Comparison of ENCODE assay signal across 9 cellular contexts in genomic region chr7:128398016-128398840, GRCh38. TPM values are rescaled to one million over a fixed set of nuclear protein-coding genes. Genes with fewer than 3 reads are reported as not detected.
DNase-seq lines count a peak whose midpoint lies in the region; ATAC-seq and TF ChIP-seq lines count a peak whose summit lies in the region.
"Had no signal": no experiment of that assay in that cellular context is flagged by ENCODE, and none has a peak within 500 bp of the region (broad histone marks: within the 10 kb centered on the region; RNA-seq: fewer than 3 reads in every experiment).

No MANE protein-coding gene starts in this region.

- no peak for TF ChIP-seq EP300 in SK-N-SH (IDR thresholded peaks at IDR 0.05; ENCODE audit: borderline replicate concordance in 1 of 2, low read depth in 1 of 2, low read length in 1 of 2)

- H3K9me2 ChIP-seq in SK-N-SH: no peaks in the 10 kb centered on the region

- H3K27me3 ChIP-seq in DND-41 (ENCODE audit: insufficient read depth, low read length, poor library complexity): no peaks in the 10 kb centered on the region
- H3K27me3 ChIP-seq in SK-N-SH (ENCODE audit: insufficient read depth): no peaks in the 10 kb centered on the region
- H3K27me3 ChIP-seq in lower lobe of right lung (ENCODE audit: low read depth): no peaks in the 10 kb centered on the region
- H3K27me3 ChIP-seq in thyroid gland: no peaks in the 10 kb centered on the region

- DNase-seq in DND-41 (peak; percentile 55), HEK293T (ENCODE audit: extremely low spot score) (peak; percentile 70), SK-N-SH (peak; percentile 90), dedifferentiated amniotic fluid mesenchymal stem cell (ENCODE audit: extremely low spot score) (peak; percentile 37), lower lobe of right lung (no peak), thyroid gland (peak; percentile 50 to 54)

- peak; percentile 90 for TF ChIP-seq RAD21 in SK-N-SH (IDR thresholded peaks at IDR 0.05; ENCODE audit: low read length)

- H3K27ac ChIP-seq in DND-41 (ENCODE audit: low read length) (no peak overlapping the region), SK-N-SH (ENCODE audit: low read depth in 2 of 2, low read length in 1 of 2) (no peak overlapping the region), lower lobe of right lung (no peak overlapping the region), thyroid gland (no peak overlapping the region)

- H3K4me1 ChIP-seq in DND-41 (ENCODE audit: insufficient read depth, low read length) (no peaks in the 10 kb centered on the region), SK-N-SH (ENCODE audit: control insufficient read depth in 1 of 2, insufficient read depth in 2 of 2, low read depth in 1 of 2, low read length in 1 of 2) (no peaks in the 10 kb centered on the region), lower lobe of right lung (no peaks in the 10 kb centered on the region), thyroid gland (no peaks in the 10 kb centered on the region)

- H3K36me3 ChIP-seq in DND-41 (ENCODE audit: insufficient read depth, low read length) (peaks cover 23% of the 10 kb centered on the region), SK-N-SH (replicated peaks in 1 of 2; ENCODE audit: control insufficient read depth in 1 of 2, insufficient read depth in 2 of 2, low read length in 1 of 2) (peaks cover 42 to 79% of the 10 kb centered on the region in 2 experiments), lower lobe of right lung (peaks cover 87% of the 10 kb centered on the region), thyroid gland (peaks cover 26 to 32% of the 10 kb centered on the region in 2 donors)

- WGBS in SK-N-SH (ENCODE audit: low lambda C conversion rate): 76% methylated on average over 16 of the region's 16 CpGs
- 68 to 75% methylated on average over 16 of the region's 16 CpGs for WGBS in thyroid gland, 2 donors

- H2AFZ ChIP-seq in DND-41 (ENCODE audit: low read depth, low read length): no peak overlapping the region
- H2AFZ ChIP-seq in SK-N-SH (ENCODE audit: low read depth): no peak overlapping the region

- no peaks in the 10 kb centered on the region for H3K79me2 ChIP-seq in DND-41 (ENCODE audit: insufficient read depth, low read length)
- H3K79me2 ChIP-seq in SK-N-SH (ENCODE audit: insufficient read depth): no peaks in the 10 kb centered on the region

- no peak overlapping the region for H3K9ac ChIP-seq in DND-41 (ENCODE audit: low read depth, low read length)
- H3K9ac ChIP-seq in SK-N-SH: no peak overlapping the region

- intact Hi-C loops in lower lobe of right lung (cut with DNase I): no loop called here
- intact Hi-C loops in thyroid gland (cut with DNase I): no loop called here

- TF ChIP-seq POLR2A in thyroid gland (IDR thresholded peaks at IDR 0.05): no peak

- POLR2A ChIA-PET in HEK293T (lab: Yijun Ruan, JAX) (no interaction called here), SK-N-SH (lab: Yijun Ruan, JAX) (interaction anchor here (1.0 kb wide), 1 partner anchor 29 kb away, joined by 3 read pairs; no protein-coding TSS in a partner anchor)

- CTCF ChIA-PET in HEK293T (lab: Yijun Ruan, JAX) (interaction anchor here (1.0 to 2.5 kb wide), 6 partner anchors 9 to 51 kb away, joined by 3 to 20 read pairs (median 4); no protein-coding TSS in a partner anchor), SK-N-SH (lab: Yijun Ruan, JAX) (interaction anchor here (0.6 to 50.3 kb wide), 27 partner anchors 3 to 1749 kb away, joined by 3 to 1901 read pairs (median 4); partner anchors contain the start of genes HILPDA, IMPDH1, PRRT4 and RBM28)

- ATAC-seq in DND-41 (ENCODE audit: insufficient read depth, low read depth) (peak; percentile 73), lower lobe of right lung (peak; percentile 74 to 76), GM18517 (IDR thresholded peaks at IDR 0.05; ENCODE audit: unreplicated experiment) (no peak), GM19455 (IDR thresholded peaks at IDR 0.05; ENCODE audit: unreplicated experiment) (no peak)

- no peaks in the 10 kb centered on the region for H3F3A ChIP-seq in SK-N-SH (replicated peaks; ENCODE audit: insufficient read depth)

- peak; percentile 88 for TF ChIP-seq CTCF in DND-41 (IDR thresholded peaks at IDR 0.05; ENCODE audit: borderline replicate concordance, extremely low read depth, low read length, poor library complexity, severe bottlenecking)
- TF ChIP-seq CTCF in SK-N-SH (IDR thresholded peaks at IDR 0.05): peak; percentile 99
- TF ChIP-seq CTCF in lower lobe of right lung (IDR thresholded peaks at IDR 0.05): peak; percentile 92
- TF ChIP-seq CTCF in thyroid gland (IDR thresholded peaks at IDR 0.05): peak; percentile 72 to 94 (median 84)

- H3K9me3 ChIP-seq in DND-41 (ENCODE audit: insufficient read depth, low read length, severe bottlenecking) (no peaks in the 10 kb centered on the region), SK-N-SH (no peaks in the 10 kb centered on the region), lower lobe of right lung (no peaks in the 10 kb centered on the region), thyroid gland (no peaks in the 10 kb centered on the region)

- 0 out of 2 replicates have a peak, but pooled peaks cover 7% of the 10 kb centered on the region for H4K20me1 ChIP-seq in DND-41 (ENCODE audit: insufficient read depth, low read length)
- H4K20me1 ChIP-seq in SK-N-SH (ENCODE audit: insufficient read depth): no peaks in the 10 kb centered on the region

- H3K4me3 ChIP-seq in DND-41 (ENCODE audit: low read depth in 1 of 2, low read length in 2 of 2) (no peak overlapping the region), SK-N-SH (ENCODE audit: low read depth in 2 of 2, low read length in 1 of 2) (no peak overlapping the region; a peak in 1 of 4 replicates), lower lobe of right lung (no peak overlapping the region), thyroid gland (replicated peaks in 1 of 3) (no peak overlapping the region)

- H3K4me2 ChIP-seq in DND-41 (ENCODE audit: insufficient read depth, low read length) (no peak overlapping the region), SK-N-SH (no peak overlapping the region)

TF ChIP-seq in HEK293T, 16 proteins besides CTCF, POLR2A, EP300 and RAD21:
- TF ChIP-seq NFRKB (IDR thresholded peaks at IDR 0.05) (no peak), HDGF (IDR thresholded peaks at IDR 0.05; ENCODE audit: borderline replicate concordance) (0 out of 2 replicates have a peak, but pooled peaks have one; percentile 37)

TF ChIP-seq in SK-N-SH, 30 proteins besides CTCF, POLR2A, EP300 and RAD21:
- peak; percentile 30; the same call in 1 of the 2 replicates for TF ChIP-seq RCOR1 (IDR thresholded peaks at IDR 0.05; ENCODE audit: low read length)
- no peak for TF ChIP-seq FOXM1 (IDR thresholded peaks at IDR 0.05; ENCODE audit: low read depth)
- TF ChIP-seq CHD2 (IDR thresholded peaks at IDR 0.05; ENCODE audit: low read length, partially characterized antibody): no peak
- peak; percentile 94 for TF ChIP-seq SMC3 (IDR thresholded peaks at IDR 0.05; ENCODE audit: low read depth, low read length)
- no peak for TF ChIP-seq NRF1 (IDR thresholded peaks at IDR 0.05; ENCODE audit: low read depth, low read length)
- no peak for TF ChIP-seq JUND (IDR thresholded peaks at IDR 0.05)
- no peak for TF ChIP-seq MAX (IDR thresholded peaks at IDR 0.05; ENCODE audit: low read depth)
- TF ChIP-seq YY1 (IDR thresholded peaks at IDR 0.05; ENCODE audit: low read depth): no peak
- TF ChIP-seq GATA2 (CRISPR knock-in tag; IDR thresholded peaks at IDR 0.05): no peak
- no peak for TF ChIP-seq FOSL2 (IDR thresholded peaks at IDR 0.05; ENCODE audit: borderline replicate concordance, low read depth)

RNA-seq across cellular contexts. Expression of gene IMPDH1, which starts 11.6 kb away (rescaled TPM):
- 80.4 and 82.0 TPM in 2 replicates for polyA plus RNA-seq in SK-N-SH (2012; rRNA removed)
- 32.4 and 59.8 TPM in 2 replicates for polyA plus RNA-seq in SK-N-SH (2012; cell fraction: cytosol; rRNA removed)
- polyA plus RNA-seq in SK-N-SH (2012; cell fraction: nucleus; rRNA removed): 120 and 129 TPM in 2 replicates
- total RNA-seq in lower lobe of right lung (93.4 TPM), thyroid gland (10 to 100 TPM; 12.3 to 37.9 (median 22.9) TPM)

RNA-seq across cellular contexts. Expression of gene PRRT4, which starts 36.7 kb away (rescaled TPM):
- 1.5 and 3.4 TPM in 2 replicates for polyA plus RNA-seq in SK-N-SH (2012; rRNA removed)
- polyA plus RNA-seq in SK-N-SH (2012; cell fraction: cytosol; rRNA removed): 1.8 and 5.2 TPM in 2 replicates
- polyA plus RNA-seq in SK-N-SH (2012; cell fraction: nucleus; rRNA removed): 8.1 and 19.1 TPM in 2 replicates
- 0.47 TPM for total RNA-seq in lower lobe of right lung
- total RNA-seq in thyroid gland: 1 to 10 TPM in 1 of 4 donors, under 1 TPM in 1, not detected in 2; 0.78 to 1.1 TPM
- total RNA-seq: pulmonary artery endothelial cell had no signal

RNA-seq across cellular contexts. Expression of gene RBM28, which starts 54.5 kb away (rescaled TPM):
- 29.1 and 33.0 TPM in 2 replicates for polyA plus RNA-seq in SK-N-SH (2012; rRNA removed)
- 23.7 and 24.9 TPM in 2 replicates for polyA plus RNA-seq in SK-N-SH (2012; cell fraction: cytosol; rRNA removed)
- polyA plus RNA-seq in SK-N-SH (2012; cell fraction: nucleus; rRNA removed): 72.3 and 94.0 TPM in 2 replicates
- total RNA-seq in lower lobe of right lung: 26.9 TPM
- total RNA-seq in thyroid gland: 10 to 100 TPM; 19.1 to 36.9 (median 27.7) TPM

RNA-seq across cellular contexts. Expression of gene HILPDA, which starts 57.5 kb away (rescaled TPM):
- polyA plus RNA-seq in SK-N-SH (2012; rRNA removed): 24.0 and 29.1 TPM in 2 replicates
- polyA plus RNA-seq in SK-N-SH (2012; cell fraction: cytosol; rRNA removed): 20.5 and 25.9 TPM in 2 replicates
- polyA plus RNA-seq in SK-N-SH (2012; cell fraction: nucleus; rRNA removed): 31.2 and 40.6 TPM in 2 replicates
- total RNA-seq in lower lobe of right lung (13.1 TPM), thyroid gland (10 to 100 TPM in 2 of 4 donors, 1 to 10 TPM in 2; 5.4 to 21.2 (median 11.3) TPM)

Comparison
In these comparisons a context has a peak if more than half of its experiments do, and no peak if none do; other contexts are left out.
1. ATAC-seq: peak in DND-41 (single experiment) and lower lobe of right lung (2 of 2); none in GM18517 (single experiment) and GM19455 (single experiment).
2. Peak in every context shown above with its lines, with median percentiles within 50 percentile points of each other: CTCF ChIP-seq.